1 cellular context compared by ENCODE assay signal in the genomic region with DNA sequence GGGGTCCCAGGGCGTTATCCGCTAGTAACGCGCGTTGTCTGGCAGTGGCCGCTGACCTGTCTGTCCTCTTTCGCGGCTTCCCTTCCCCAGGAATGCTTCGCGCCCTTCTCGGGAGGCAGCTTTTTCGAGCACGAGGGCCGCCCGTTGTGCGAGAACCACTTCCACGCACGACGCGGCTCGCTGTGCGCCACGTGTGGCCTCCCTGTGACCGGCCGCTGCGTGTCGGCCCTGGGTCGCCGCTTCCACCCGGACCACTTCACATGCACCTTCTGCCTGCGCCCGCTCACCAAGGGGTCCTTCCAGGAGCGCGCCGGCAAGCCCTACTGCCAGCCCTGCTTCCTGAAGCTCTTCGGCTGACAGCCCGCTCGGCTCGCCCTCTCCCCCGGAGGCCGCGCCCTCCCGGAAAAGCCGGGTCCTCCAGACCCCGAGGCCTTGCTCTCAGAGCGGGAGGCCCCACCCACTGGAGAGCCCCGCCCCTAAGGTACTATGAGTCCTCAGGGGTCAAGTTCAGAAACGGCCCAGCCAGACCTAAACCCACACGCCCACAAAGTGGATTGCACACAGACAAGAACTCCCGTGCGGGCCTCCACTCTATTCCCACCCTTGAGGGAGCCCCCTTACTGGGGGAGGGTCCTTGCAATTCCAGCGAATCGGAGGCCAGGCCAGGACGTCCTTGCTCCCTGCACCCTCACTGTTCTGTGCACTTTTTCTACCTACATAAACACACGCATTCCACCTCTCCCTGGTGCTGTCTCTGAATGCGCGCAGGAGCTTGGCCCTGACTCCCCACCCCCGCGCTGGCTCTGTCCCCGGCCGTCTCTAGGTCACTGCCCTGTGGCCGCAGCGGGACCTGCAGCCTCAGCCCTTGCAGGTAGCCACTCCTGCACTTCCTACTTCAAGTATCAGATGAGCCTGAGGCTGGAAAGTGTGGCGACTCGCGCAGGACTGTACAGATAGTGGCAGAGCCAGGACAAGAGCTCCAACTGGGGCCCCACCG.
TF ChIP-seq lines count a peak whose summit lies in the region.

No MANE protein-coding gene starts in this region.

TF ChIP-seq in K562, 482 proteins besides CTCF, POLR2A, EP300 and RAD21 (continued from another document and continues in another):
- TF ChIP-seq, protein P1, sequence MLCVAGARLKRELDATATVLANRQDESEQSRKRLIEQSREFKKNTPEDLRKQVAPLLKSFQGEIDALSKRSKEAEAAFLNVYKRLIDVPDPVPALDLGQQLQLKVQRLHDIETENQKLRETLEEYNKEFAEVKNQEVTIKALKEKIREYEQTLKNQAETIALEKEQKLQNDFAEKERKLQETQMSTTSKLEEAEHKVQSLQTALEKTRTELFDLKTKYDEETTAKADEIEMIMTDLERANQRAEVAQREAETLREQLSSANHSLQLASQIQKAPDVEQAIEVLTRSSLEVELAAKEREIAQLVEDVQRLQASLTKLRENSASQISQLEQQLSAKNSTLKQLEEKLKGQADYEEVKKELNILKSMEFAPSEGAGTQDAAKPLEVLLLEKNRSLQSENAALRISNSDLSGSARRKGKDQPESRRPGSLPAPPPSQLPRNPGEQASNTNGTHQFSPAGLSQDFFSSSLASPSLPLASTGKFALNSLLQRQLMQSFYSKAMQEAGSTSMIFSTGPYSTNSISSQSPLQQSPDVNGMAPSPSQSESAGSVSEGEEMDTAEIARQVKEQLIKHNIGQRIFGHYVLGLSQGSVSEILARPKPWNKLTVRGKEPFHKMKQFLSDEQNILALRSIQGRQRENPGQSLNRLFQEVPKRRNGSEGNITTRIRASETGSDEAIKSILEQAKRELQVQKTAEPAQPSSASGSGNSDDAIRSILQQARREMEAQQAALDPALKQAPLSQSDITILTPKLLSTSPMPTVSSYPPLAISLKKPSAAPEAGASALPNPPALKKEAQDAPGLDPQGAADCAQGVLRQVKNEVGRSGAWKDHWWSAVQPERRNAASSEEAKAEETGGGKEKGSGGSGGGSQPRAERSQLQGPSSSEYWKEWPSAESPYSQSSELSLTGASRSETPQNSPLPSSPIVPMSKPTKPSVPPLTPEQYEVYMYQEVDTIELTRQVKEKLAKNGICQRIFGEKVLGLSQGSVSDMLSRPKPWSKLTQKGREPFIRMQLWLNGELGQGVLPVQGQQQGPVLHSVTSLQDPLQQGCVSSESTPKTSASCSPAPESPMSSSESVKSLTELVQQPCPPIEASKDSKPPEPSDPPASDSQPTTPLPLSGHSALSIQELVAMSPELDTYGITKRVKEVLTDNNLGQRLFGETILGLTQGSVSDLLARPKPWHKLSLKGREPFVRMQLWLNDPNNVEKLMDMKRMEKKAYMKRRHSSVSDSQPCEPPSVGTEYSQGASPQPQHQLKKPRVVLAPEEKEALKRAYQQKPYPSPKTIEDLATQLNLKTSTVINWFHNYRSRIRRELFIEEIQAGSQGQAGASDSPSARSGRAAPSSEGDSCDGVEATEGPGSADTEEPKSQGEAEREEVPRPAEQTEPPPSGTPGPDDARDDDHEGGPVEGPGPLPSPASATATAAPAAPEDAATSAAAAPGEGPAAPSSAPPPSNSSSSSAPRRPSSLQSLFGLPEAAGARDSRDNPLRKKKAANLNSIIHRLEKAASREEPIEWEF (CRISPR knock-in tag; IDR thresholded peaks at IDR 0.05) = no peak
- TF ChIP-seq SOX6 (IDR thresholded peaks at IDR 0.05) (no peak), U2AF1 (optimal IDR thresholded peaks at IDR 0.05; ENCODE audit: low read depth, low read length) (no peak), NR4A1 (CRISPR knock-in tag; IDR thresholded peaks at IDR 0.05) (0 out of 2 replicates have a peak, but pooled peaks have one; percentile 33), NR4A1 (tag; IDR thresholded peaks at IDR 0.05) (no peak), PCBP2 (IDR thresholded peaks at IDR 0.05; ENCODE audit: low read depth, low read length, poor library complexity, severe bottlenecking) (no peak), LEF1 (IDR thresholded peaks at IDR 0.05) (peak; percentile 40; the same call in 1 of the 2 replicates), TAL1 (IDR thresholded peaks at IDR 0.05) (no peak), DNMT1 (IDR thresholded peaks at IDR 0.05) (no peak), HDAC8 (tag; IDR thresholded peaks at IDR 0.05) (no peak), TCFL5 (CRISPR knock-in tag; conservative IDR thresholded peaks at IDR 0.05) (no peak), IFI16 (CRISPR knock-in tag; IDR thresholded peaks at IDR 0.05) (no peak), ZNF23 (CRISPR knock-in tag; IDR thresholded peaks at IDR 0.05) (no peak), CBX1 (IDR thresholded peaks at IDR 0.05; ENCODE audit: low read depth) (0 out of 2 replicates have a peak, but pooled peaks have one; percentile 42), TBL1XR1 (IDR thresholded peaks at IDR 0.05; ENCODE audit: low read length in 2 of 2) (peak in 1 of 2 experiments; percentile 35; a peak in 1 of 4 replicates), PHF20 (IDR thresholded peaks at IDR 0.05; ENCODE audit: partially characterized antibody) (no peak), KHSRP (IDR thresholded peaks at IDR 0.05) (no peak), RCOR1 (IDR thresholded peaks at IDR 0.05; ENCODE audit: borderline replicate concordance in 1 of 2, low read depth in 2 of 2, low read length in 2 of 2) (peak in 1 of 2 experiments; percentile 46; a peak in 1 of 4 replicates)
- TF ChIP-seq, protein P2, sequence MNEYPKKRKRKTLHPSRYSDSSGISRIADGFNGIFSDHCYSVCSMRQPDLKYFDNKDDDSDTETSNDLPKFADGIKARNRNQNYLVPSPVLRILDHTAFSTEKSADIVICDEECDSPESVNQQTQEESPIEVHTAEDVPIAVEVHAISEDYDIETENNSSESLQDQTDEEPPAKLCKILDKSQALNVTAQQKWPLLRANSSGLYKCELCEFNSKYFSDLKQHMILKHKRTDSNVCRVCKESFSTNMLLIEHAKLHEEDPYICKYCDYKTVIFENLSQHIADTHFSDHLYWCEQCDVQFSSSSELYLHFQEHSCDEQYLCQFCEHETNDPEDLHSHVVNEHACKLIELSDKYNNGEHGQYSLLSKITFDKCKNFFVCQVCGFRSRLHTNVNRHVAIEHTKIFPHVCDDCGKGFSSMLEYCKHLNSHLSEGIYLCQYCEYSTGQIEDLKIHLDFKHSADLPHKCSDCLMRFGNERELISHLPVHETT (CRISPR knock-in tag; conservative IDR thresholded peaks at IDR 0.05 in 1 of 2, IDR thresholded peaks at IDR 0.05 in 1 of 2) = 0 out of 4 replicates have a peak, but pooled peaks of 1 of the 2 experiments have one; percentile 49
- TF ChIP-seq, protein P3, sequence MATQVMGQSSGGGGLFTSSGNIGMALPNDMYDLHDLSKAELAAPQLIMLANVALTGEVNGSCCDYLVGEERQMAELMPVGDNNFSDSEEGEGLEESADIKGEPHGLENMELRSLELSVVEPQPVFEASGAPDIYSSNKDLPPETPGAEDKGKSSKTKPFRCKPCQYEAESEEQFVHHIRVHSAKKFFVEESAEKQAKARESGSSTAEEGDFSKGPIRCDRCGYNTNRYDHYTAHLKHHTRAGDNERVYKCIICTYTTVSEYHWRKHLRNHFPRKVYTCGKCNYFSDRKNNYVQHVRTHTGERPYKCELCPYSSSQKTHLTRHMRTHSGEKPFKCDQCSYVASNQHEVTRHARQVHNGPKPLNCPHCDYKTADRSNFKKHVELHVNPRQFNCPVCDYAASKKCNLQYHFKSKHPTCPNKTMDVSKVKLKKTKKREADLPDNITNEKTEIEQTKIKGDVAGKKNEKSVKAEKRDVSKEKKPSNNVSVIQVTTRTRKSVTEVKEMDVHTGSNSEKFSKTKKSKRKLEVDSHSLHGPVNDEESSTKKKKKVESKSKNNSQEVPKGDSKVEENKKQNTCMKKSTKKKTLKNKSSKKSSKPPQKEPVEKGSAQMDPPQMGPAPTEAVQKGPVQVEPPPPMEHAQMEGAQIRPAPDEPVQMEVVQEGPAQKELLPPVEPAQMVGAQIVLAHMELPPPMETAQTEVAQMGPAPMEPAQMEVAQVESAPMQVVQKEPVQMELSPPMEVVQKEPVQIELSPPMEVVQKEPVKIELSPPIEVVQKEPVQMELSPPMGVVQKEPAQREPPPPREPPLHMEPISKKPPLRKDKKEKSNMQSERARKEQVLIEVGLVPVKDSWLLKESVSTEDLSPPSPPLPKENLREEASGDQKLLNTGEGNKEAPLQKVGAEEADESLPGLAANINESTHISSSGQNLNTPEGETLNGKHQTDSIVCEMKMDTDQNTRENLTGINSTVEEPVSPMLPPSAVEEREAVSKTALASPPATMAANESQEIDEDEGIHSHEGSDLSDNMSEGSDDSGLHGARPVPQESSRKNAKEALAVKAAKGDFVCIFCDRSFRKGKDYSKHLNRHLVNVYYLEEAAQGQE (CRISPR knock-in tag; IDR thresholded peaks at IDR 0.05; ENCODE audit: low read depth) = 0 out of 2 replicates have a peak, but pooled peaks have one; percentile 33
- TF ChIP-seq, protein P4, sequence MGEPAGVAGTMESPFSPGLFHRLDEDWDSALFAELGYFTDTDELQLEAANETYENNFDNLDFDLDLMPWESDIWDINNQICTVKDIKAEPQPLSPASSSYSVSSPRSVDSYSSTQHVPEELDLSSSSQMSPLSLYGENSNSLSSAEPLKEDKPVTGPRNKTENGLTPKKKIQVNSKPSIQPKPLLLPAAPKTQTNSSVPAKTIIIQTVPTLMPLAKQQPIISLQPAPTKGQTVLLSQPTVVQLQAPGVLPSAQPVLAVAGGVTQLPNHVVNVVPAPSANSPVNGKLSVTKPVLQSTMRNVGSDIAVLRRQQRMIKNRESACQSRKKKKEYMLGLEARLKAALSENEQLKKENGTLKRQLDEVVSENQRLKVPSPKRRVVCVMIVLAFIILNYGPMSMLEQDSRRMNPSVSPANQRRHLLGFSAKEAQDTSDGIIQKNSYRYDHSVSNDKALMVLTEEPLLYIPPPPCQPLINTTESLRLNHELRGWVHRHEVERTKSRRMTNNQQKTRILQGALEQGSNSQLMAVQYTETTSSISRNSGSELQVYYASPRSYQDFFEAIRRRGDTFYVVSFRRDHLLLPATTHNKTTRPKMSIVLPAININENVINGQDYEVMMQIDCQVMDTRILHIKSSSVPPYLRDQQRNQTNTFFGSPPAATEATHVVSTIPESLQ (CRISPR knock-in tag; IDR thresholded peaks at IDR 0.05) = no peak
- TF ChIP-seq, protein P5, sequence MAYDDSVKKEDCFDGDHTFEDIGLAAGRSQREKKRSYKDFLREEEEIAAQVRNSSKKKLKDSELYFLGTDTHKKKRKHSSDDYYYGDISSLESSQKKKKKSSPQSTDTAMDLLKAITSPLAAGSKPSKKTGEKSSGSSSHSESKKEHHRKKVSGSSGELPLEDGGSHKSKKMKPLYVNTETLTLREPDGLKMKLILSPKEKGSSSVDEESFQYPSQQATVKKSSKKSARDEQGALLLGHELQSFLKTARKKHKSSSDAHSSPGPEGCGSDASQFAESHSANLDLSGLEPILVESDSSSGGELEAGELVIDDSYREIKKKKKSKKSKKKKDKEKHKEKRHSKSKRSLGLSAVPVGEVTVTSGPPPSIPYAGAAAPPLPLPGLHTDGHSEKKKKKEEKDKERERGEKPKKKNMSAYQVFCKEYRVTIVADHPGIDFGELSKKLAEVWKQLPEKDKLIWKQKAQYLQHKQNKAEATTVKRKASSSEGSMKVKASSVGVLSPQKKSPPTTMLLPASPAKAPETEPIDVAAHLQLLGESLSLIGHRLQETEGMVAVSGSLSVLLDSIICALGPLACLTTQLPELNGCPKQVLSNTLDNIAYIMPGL (CRISPR knock-in tag; IDR thresholded peaks at IDR 0.05) = no peak
- TF ChIP-seq, protein P6, sequence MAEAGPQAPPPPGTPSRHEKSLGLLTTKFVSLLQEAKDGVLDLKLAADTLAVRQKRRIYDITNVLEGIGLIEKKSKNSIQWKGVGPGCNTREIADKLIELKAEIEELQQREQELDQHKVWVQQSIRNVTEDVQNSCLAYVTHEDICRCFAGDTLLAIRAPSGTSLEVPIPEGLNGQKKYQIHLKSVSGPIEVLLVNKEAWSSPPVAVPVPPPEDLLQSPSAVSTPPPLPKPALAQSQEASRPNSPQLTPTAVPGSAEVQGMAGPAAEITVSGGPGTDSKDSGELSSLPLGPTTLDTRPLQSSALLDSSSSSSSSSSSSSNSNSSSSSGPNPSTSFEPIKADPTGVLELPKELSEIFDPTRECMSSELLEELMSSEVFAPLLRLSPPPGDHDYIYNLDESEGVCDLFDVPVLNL (CRISPR knock-in tag; IDR thresholded peaks at IDR 0.05; ENCODE audit: low read depth) = no peak
- TF ChIP-seq, protein P7, sequence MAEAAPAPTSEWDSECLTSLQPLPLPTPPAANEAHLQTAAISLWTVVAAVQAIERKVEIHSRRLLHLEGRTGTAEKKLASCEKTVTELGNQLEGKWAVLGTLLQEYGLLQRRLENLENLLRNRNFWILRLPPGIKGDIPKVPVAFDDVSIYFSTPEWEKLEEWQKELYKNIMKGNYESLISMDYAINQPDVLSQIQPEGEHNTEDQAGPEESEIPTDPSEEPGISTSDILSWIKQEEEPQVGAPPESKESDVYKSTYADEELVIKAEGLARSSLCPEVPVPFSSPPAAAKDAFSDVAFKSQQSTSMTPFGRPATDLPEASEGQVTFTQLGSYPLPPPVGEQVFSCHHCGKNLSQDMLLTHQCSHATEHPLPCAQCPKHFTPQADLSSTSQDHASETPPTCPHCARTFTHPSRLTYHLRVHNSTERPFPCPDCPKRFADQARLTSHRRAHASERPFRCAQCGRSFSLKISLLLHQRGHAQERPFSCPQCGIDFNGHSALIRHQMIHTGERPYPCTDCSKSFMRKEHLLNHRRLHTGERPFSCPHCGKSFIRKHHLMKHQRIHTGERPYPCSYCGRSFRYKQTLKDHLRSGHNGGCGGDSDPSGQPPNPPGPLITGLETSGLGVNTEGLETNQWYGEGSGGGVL (CRISPR knock-in tag; IDR thresholded peaks at IDR 0.05) = no peak
- TF ChIP-seq, protein P8, sequence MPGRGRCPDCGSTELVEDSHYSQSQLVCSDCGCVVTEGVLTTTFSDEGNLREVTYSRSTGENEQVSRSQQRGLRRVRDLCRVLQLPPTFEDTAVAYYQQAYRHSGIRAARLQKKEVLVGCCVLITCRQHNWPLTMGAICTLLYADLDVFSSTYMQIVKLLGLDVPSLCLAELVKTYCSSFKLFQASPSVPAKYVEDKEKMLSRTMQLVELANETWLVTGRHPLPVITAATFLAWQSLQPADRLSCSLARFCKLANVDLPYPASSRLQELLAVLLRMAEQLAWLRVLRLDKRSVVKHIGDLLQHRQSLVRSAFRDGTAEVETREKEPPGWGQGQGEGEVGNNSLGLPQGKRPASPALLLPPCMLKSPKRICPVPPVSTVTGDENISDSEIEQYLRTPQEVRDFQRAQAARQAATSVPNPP (IDR thresholded peaks at IDR 0.05; ENCODE audit: borderline replicate concordance, insufficient read depth, insufficient read length) = no peak
- TF ChIP-seq, protein P9, sequence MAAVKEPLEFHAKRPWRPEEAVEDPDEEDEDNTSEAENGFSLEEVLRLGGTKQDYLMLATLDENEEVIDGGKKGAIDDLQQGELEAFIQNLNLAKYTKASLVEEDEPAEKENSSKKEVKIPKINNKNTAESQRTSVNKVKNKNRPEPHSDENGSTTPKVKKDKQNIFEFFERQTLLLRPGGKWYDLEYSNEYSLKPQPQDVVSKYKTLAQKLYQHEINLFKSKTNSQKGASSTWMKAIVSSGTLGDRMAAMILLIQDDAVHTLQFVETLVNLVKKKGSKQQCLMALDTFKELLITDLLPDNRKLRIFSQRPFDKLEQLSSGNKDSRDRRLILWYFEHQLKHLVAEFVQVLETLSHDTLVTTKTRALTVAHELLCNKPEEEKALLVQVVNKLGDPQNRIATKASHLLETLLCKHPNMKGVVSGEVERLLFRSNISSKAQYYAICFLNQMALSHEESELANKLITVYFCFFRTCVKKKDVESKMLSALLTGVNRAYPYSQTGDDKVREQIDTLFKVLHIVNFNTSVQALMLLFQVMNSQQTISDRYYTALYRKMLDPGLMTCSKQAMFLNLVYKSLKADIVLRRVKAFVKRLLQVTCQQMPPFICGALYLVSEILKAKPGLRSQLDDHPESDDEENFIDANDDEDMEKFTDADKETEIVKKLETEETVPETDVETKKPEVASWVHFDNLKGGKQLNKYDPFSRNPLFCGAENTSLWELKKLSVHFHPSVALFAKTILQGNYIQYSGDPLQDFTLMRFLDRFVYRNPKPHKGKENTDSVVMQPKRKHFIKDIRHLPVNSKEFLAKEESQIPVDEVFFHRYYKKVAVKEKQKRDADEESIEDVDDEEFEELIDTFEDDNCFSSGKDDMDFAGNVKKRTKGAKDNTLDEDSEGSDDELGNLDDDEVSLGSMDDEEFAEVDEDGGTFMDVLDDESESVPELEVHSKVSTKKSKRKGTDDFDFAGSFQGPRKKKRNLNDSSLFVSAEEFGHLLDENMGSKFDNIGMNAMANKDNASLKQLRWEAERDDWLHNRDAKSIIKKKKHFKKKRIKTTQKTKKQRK (IDR thresholded peaks at IDR 0.05; ENCODE audit: borderline replicate concordance, low read depth, low read length) = no peak
